Comparison of ENCODE assay signal across 8 cellular contexts in the genomic region with DNA sequence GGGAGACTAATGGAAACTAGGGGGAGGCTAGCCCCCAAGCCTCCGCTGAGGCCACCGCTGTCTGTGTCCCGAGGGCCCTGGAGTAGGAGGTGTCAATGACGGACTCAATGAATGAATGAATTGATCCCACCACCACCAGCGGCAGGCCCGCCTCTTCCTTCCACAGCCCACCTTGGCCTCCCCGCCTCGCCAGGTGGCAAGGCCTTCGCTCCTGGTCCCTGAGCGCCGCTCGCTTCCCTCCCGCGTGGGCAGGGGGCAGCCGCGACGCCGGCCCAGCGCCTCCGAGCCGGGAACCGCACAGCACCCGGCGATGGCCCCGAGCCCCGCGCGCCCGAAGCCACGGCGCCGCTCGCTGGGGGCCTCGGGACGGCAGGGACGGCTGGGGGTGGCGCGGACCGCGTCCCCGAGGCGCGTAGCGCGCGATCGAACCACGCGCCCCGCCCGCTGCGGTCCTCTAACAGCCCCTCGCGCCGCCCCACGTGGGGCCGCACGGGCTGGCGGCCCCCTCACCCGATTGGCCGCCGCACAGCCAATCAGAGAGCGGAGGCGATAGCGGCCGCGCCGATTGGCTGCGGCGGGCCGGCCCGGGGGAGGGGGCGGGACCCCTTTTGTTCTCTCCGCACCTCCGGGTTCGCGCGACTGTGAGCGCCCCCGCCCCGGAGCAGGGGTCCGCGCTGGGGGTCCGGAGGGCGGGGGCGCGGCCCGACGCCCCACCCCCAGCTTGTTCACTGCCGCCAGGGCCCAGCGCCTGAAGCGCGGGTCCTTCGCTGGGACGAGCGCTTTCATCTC. TPM values are rescaled to one million over a fixed set of nuclear protein-coding genes. Genes with fewer than 3 reads are reported as not detected.
DNase-seq lines count a peak whose midpoint lies in the region; ATAC-seq lines count a peak whose summit lies in the region.

No MANE protein-coding gene starts in this region.

- H3K9me3 ChIP-seq in esophagus (ENCODE audit: control insufficient read depth in 2 of 2, insufficient read depth in 1 of 2, low read depth in 1 of 2, low read length in 1 of 2) (peaks cover 0 to 2% of the 10 kb centered on the region in 2 donors), muscle layer of colon (ENCODE audit: low read length) (no peaks in the 10 kb centered on the region)

- H3K9me3 Mint-ChIP-seq in stimulated activated effector memory CD8-positive, alpha-beta T cell treated with anti-CD3 and anti-CD28 coated beads, Interleukin-12 subunit alpha, Interleukin-12 subunit beta, amount 100 ng/mL, for 72 hours = no peaks in the 10 kb centered on the region

- peak overlapping the region; percentile 25 to 35 for H3K4me3 ChIP-seq in esophagus (ENCODE audit: low read depth in 1 of 2, low read length in 2 of 2)
- H3K4me3 ChIP-seq in muscle layer of colon (ENCODE audit: low read depth in 1 of 2, low read length in 2 of 2) = peak overlapping the region; percentile 46 to 60

- peaks cover 8 to 13% of the 10 kb centered on the region in 2 donors for H3K4me1 ChIP-seq in esophagus (ENCODE audit: control insufficient read depth in 2 of 2, insufficient read depth in 2 of 2, low read length in 1 of 2)
- H3K4me1 ChIP-seq in muscle layer of colon (ENCODE audit: insufficient read depth, low read length) = peaks cover 27% of the 10 kb centered on the region

- 10% methylated on average over 63 to 96 of the region's 96 CpGs for WGBS in esophagus, 2 donors

- H3K4me1 Mint-ChIP-seq in stimulated activated effector memory CD8-positive, alpha-beta T cell treated with anti-CD3 and anti-CD28 coated beads, Interleukin-12 subunit alpha, Interleukin-12 subunit beta, amount 100 ng/mL, for 72 hours = peaks cover 8% of the 10 kb centered on the region

- no peaks in the 10 kb centered on the region for H3K36me3 ChIP-seq in esophagus (ENCODE audit: control insufficient read depth in 2 of 2, insufficient read depth in 2 of 2, low read length in 1 of 2)
- H3K36me3 ChIP-seq in muscle layer of colon (ENCODE audit: insufficient read depth, low read length) = no peaks in the 10 kb centered on the region

- H3K27ac ChIP-seq in esophagus (ENCODE audit: low read depth in 2 of 2, low read length in 1 of 2) (no peak overlapping the region), muscle layer of colon (ENCODE audit: low read depth, low read length) (no peak overlapping the region)

- DNase-seq in GDM1 (lab: John Stamatoyannopoulos, UW) (peak; percentile 86), NCI-H446 (lab: John Stamatoyannopoulos, UW) (peak; percentile 76 to 95), activated T-cell treated with anti-CD3 and anti-CD28 coated beads for 48 hours (ENCODE audit: low read depth) (peak; percentile 58), SW480 (ENCODE audit: low spot score) (no peak)
- no peak for DNase-seq in stimulated activated effector memory CD8-positive, alpha-beta T cell treated with anti-CD3 and anti-CD28 coated beads, Interleukin-12 subunit alpha, Interleukin-12 subunit beta, amount 100 ng/mL, for 72 hours (ENCODE audit: low spot score in 2 of 2)

- no peak overlapping the region for H3K9ac ChIP-seq in muscle layer of colon (ENCODE audit: low read length)

- peak overlapping the region; percentile 42 for H3K4me3 Mint-ChIP-seq in stimulated activated effector memory CD8-positive, alpha-beta T cell treated with anti-CD3 and anti-CD28 coated beads, Interleukin-12 subunit alpha, Interleukin-12 subunit beta, amount 100 ng/mL, for 72 hours

- ATAC-seq in stimulated activated effector memory CD8-positive, alpha-beta T cell treated with anti-CD3 and anti-CD28 coated beads, Interleukin-12 subunit alpha, Interleukin-12 subunit beta, amount 100 ng/mL, for 72 hours = peak; percentile 42
- no peak for ATAC-seq in GM21717 (IDR thresholded peaks at IDR 0.05; ENCODE audit: unreplicated experiment)

- H3K27me3 ChIP-seq in esophagus (ENCODE audit: control insufficient read depth in 1 of 2, insufficient read depth in 2 of 2, low read length in 2 of 2) (no peaks in the 10 kb centered on the region), muscle layer of colon (ENCODE audit: control insufficient read depth in 1 of 2, insufficient read depth in 2 of 2, low read length in 2 of 2) (peaks cover 0 to 22% of the 10 kb centered on the region in 2 donors)

- no peak overlapping the region for H3K27ac Mint-ChIP-seq in stimulated activated effector memory CD8-positive, alpha-beta T cell treated with anti-CD3 and anti-CD28 coated beads, Interleukin-12 subunit alpha, Interleukin-12 subunit beta, amount 100 ng/mL, for 72 hours

- peaks cover 11% of the 10 kb centered on the region for H3K36me3 Mint-ChIP-seq in stimulated activated effector memory CD8-positive, alpha-beta T cell treated with anti-CD3 and anti-CD28 coated beads, Interleukin-12 subunit alpha, Interleukin-12 subunit beta, amount 100 ng/mL, for 72 hours

RNA-seq across cellular contexts. Expression of a gene that starts 31.4 kb away (rescaled TPM):
- 1,000 to 10,000 TPM; 1,763 to 5,708 TPM for polyA plus RNA-seq in esophagus

RNA-seq across cellular contexts. Expression of a gene that starts 47.0 kb away (rescaled TPM):
- 1 to 10 TPM in 1 of 2 donors, under 1 TPM in 1; 0.54 to 2.0 TPM for polyA plus RNA-seq in esophagus

Comparison
In these comparisons a context has a peak if more than half of its experiments do, and no peak if none do; other contexts are left out.
1. DNase-seq: peak in GDM1 (single experiment), NCI-H446 (2 of 2) and activated T-cell treated with anti-CD3 and anti-CD28 coated beads for 48 hours (single experiment); none in stimulated activated effector memory CD8-positive, alpha-beta T cell treated with anti-CD3 and anti-CD28 coated beads, Interleukin-12 subunit alpha, Interleukin-12 subunit beta, amount 100 ng/mL, for 72 hours (0 of 2) and SW480 (single experiment).